Comparison of ENCODE assay signal across 18 cellular contexts in genomic region chr15:41734079-41734478, GRCh38. TPM values are rescaled to one million over a fixed set of nuclear protein-coding genes. Genes with fewer than 3 reads are reported as not detected.
DNase-seq lines count a peak whose midpoint lies in the region; ATAC-seq, FAIRE-seq and TF ChIP-seq lines count a peak whose summit lies in the region.
"Had no signal": no experiment of that assay in that cellular context is flagged by ENCODE, and none has a peak within 500 bp of the region (broad histone marks: within the 10 kb centered on the region; RNA-seq: fewer than 3 reads in every experiment).

No MANE protein-coding gene starts in this region.

- no peak for TF ChIP-seq POLR2A in IMR-90 (IDR thresholded peaks at IDR 0.05; ENCODE audit: low read depth, low read length)

- ATAC-seq in IMR-90 (ENCODE audit: low read depth), result peak; percentile 81
- ATAC-seq: GM12878 had no signal

- no peak overlapping the region for H3K4ac ChIP-seq in IMR-90 (ENCODE audit: low read depth, low read length)

- intact Hi-C loops in IMR-90 (cut with micrococcal nuclease), result no loop called here

- CTCF ChIA-PET in IMR-90 (lab: Yijun Ruan, JAX), result interaction anchor here (0.6 to 1.0 kb wide), 2 partner anchors 74 to 967 kb away, joined by 3 read pairs; partner anchors contain the start of gene MGA
- CTCF ChIA-PET in activated CD4-positive, alpha-beta memory T cell treated with anti-CD3 and anti-CD28 coated beads, Interleukin-2, amount 10 ng/mL, durations not matched to agents 7 days and 5 days (lab: Charles Lee), result no interaction called here

- peak overlapping the region; percentile 96 for H2AK5ac ChIP-seq in IMR-90 (ENCODE audit: low read depth, low read length)

- H3K4me3 ChIP-seq in IMR-90 (ENCODE audit: insufficient read depth, low read depth, low read length), result no peak overlapping the region
- H3K4me3 ChIP-seq in astrocyte (ENCODE audit: insufficient read depth, low read depth, low read length), result no peak overlapping the region
- H3K4me3 ChIP-seq: GM12878 had no signal

- H3K79me2 ChIP-seq in astrocyte (ENCODE audit: insufficient read depth, low read length), result no peaks in the 10 kb centered on the region

- H3K79me1 ChIP-seq in IMR-90 (ENCODE audit: low read depth in 1 of 2, low read length in 2 of 2), result peaks cover 0 to 8% of the 10 kb centered on the region in 2 experiments; a peak in 2 of 4 replicates

- H3K36me3 ChIP-seq in IMR-90 (ENCODE audit: control insufficient read depth, insufficient read depth, low read length) (peaks cover 24% of the 10 kb centered on the region), astrocyte (ENCODE audit: insufficient read depth, low read length) (peaks cover 19% of the 10 kb centered on the region)

- H3K27ac ChIP-seq in IMR-90 (ENCODE audit: insufficient read depth, low read length) (peak overlapping the region; percentile 30; the same call in 1 of the 2 replicates), astrocyte (ENCODE audit: low read depth, low read length) (no peak overlapping the region)

- DNase-seq in EH (ENCODE audit: low read depth) (peak; percentile 43), IMR-90 (peak; percentile 58), astrocyte (ENCODE audit: low read depth) (peak; percentile 25), iris pigment epithelial cell (ENCODE audit: low read depth) (peak; percentile 76), SHP77 (lab: John Stamatoyannopoulos, UW) (no peak), LoVo (ENCODE audit: low spot score) (no peak), GM10266 (ENCODE audit: extremely low spot score) (no peak)
- DNase-seq in activated CD4-positive, alpha-beta memory T cell treated with anti-CD3 and anti-CD28 coated beads, Interleukin-2, amount 10 ng/mL, durations not matched to agents 7 days and 5 days, result no peak
- DNase-seq: NCI-H1694, NCI-H2081 treated with DMSO at 0.1 percent for 48 hours, NCI-H2171 treated with DMSO at 0.1 percent for 48 hours, NCI-H524 treated with DMSO at 0.1 percent for 48 hours, Right ventricle myocardium superior had no signal

- H2AFZ ChIP-seq in IMR-90 (replicated peaks; ENCODE audit: low read length, poor library complexity) (no peak overlapping the region), astrocyte (ENCODE audit: low read depth, low read length) (no peak overlapping the region)

- H3K4me2 ChIP-seq in IMR-90 (ENCODE audit: low read depth, low read length), result no peak overlapping the region
- no peak overlapping the region for H3K4me2 ChIP-seq in astrocyte (ENCODE audit: low read length)

- no peak overlapping the region for H2BK15ac ChIP-seq in IMR-90 (ENCODE audit: low read depth, low read length)

- no peak overlapping the region for H3K14ac ChIP-seq in IMR-90 (replicated peaks; ENCODE audit: low read depth, low read length)

- peaks cover 11% of the 10 kb centered on the region for H3K36me3 Mint-ChIP-seq in astrocyte (ENCODE audit: low read depth, unreplicated experiment)
- peaks cover 34% of the 10 kb centered on the region for H3K36me3 Mint-ChIP-seq in activated CD4-positive, alpha-beta memory T cell treated with anti-CD3 and anti-CD28 coated beads, Interleukin-2, amount 10 ng/mL, durations not matched to agents 7 days and 5 days (ENCODE audit: low read depth)

- no peaks in the 10 kb centered on the region for H4K20me1 ChIP-seq in IMR-90 (ENCODE audit: insufficient read depth, low read length)
- H4K20me1 ChIP-seq in astrocyte (ENCODE audit: insufficient read depth, low read length), result no peaks in the 10 kb centered on the region

- in situ Hi-C loops in IMR-90 (cut with MboI; ENCODE audit: low sequenced_read_pairs), result no loop called here

- no peak overlapping the region for H3K18ac ChIP-seq in IMR-90 (ENCODE audit: low read depth, low read length)

- no peak for FAIRE-seq in astrocyte (lab: Jason Lieb, UNC)
- FAIRE-seq: A204.1, GM12878, H1 had no signal

- peak overlapping the region; percentile 22 for H2BK5ac ChIP-seq in IMR-90 (ENCODE audit: low read depth, low read length, poor library complexity, severe bottlenecking)

- no peak overlapping the region for H4K5ac ChIP-seq in IMR-90 (ENCODE audit: low read depth, low read length)

- H3K9me3 Mint-ChIP-seq in astrocyte (ENCODE audit: unreplicated experiment), result no peaks in the 10 kb centered on the region
- H3K9me3 Mint-ChIP-seq in activated CD4-positive, alpha-beta memory T cell treated with anti-CD3 and anti-CD28 coated beads, Interleukin-2, amount 10 ng/mL, durations not matched to agents 7 days and 5 days, result no peaks in the 10 kb centered on the region
- H3K9me3 Mint-ChIP-seq: IgD-negative memory B cell had no signal

- no peak overlapping the region for H3K9ac ChIP-seq in IMR-90 (ENCODE audit: low read depth, low read length)
- H3K9ac ChIP-seq in astrocyte (ENCODE audit: low read length), result no peak overlapping the region

- BruUV-seq in IMR-90 (replicated peaks; lab: Mats Ljungman, UMichigan), result no TSS peak

- H3K9me1 ChIP-seq in IMR-90 (ENCODE audit: insufficient read depth, low read length), result 0 out of 2 replicates have a peak, but pooled peaks cover 6% of the 10 kb centered on the region

- H3K4me1 ChIP-seq in IMR-90 (ENCODE audit: control insufficient read depth, insufficient read depth, low read length) (peaks cover 3% of the 10 kb centered on the region; the same call in 1 of the 2 replicates), astrocyte (ENCODE audit: insufficient read depth, low read length) (no peaks in the 10 kb centered on the region)

- H3K9me3 ChIP-seq in IMR-90 (ENCODE audit: control insufficient read depth, insufficient read depth, low read length), result no peaks in the 10 kb centered on the region
- H3K9me3 ChIP-seq in astrocyte (ENCODE audit: insufficient read depth, low read depth, low read length), result no peaks in the 10 kb centered on the region

- H4K91ac ChIP-seq in IMR-90 (ENCODE audit: insufficient read depth, low read depth, low read length), result peak overlapping the region; percentile 65; the same call in 1 of the 2 replicates

- dilution Hi-C loops in IMR-90 (cut with HindIII; ENCODE audit: low sequenced_read_pairs, unreplicated experiment), result no loop called here

- H3K27me3 ChIP-seq in IMR-90 (ENCODE audit: control insufficient read depth, insufficient read depth, low read length) (no peaks in the 10 kb centered on the region), astrocyte (ENCODE audit: insufficient read depth, low read length) (no peaks in the 10 kb centered on the region)

- no CpG with 5 or more reads among the region's 4 CpGs for WGBS in IMR-90 (ENCODE audit: extremely low coverage in 2 of 2, insufficient read length in 1 of 2), 2 experiments

- peaks cover 5% of the 10 kb centered on the region for H3K4me1 Mint-ChIP-seq in astrocyte (ENCODE audit: low read depth, unreplicated experiment)
- peaks cover 2% of the 10 kb centered on the region for H3K4me1 Mint-ChIP-seq in activated CD4-positive, alpha-beta memory T cell treated with anti-CD3 and anti-CD28 coated beads, Interleukin-2, amount 10 ng/mL, durations not matched to agents 7 days and 5 days

- H3K4me3 Mint-ChIP-seq in astrocyte (ENCODE audit: unreplicated experiment), result no peak overlapping the region
- H3K4me3 Mint-ChIP-seq in activated CD4-positive, alpha-beta memory T cell treated with anti-CD3 and anti-CD28 coated beads, Interleukin-2, amount 10 ng/mL, durations not matched to agents 7 days and 5 days, result no peak overlapping the region
- H3K4me3 Mint-ChIP-seq: B cell, IgD-negative memory B cell had no signal

- H3K56ac ChIP-seq in IMR-90 (ENCODE audit: extremely low read depth, insufficient read depth, low read length), result no peak overlapping the region

- TF ChIP-seq CTCF in IMR-90 (conservative IDR thresholded peaks at IDR 0.05; ENCODE audit: low read depth, low read length), result no peak
- no peak for TF ChIP-seq CTCF in astrocyte (IDR thresholded peaks at IDR 0.05; ENCODE audit: insufficient read depth, low read depth, low read length)
- no peak for TF ChIP-seq CTCF in GM10266 (IDR thresholded peaks at IDR 0.05; ENCODE audit: control insufficient read depth, insufficient read depth, low read depth, missing control alignments)

- H2BK20ac ChIP-seq in IMR-90 (ENCODE audit: low read depth, low read length), result no peak overlapping the region

- H3K23ac ChIP-seq in IMR-90 (ENCODE audit: low read depth, low read length), result no peak overlapping the region

- no peak overlapping the region for H2BK120ac ChIP-seq in IMR-90 (ENCODE audit: low read depth, low read length)

- POLR2A ChIA-PET in IMR-90 (lab: Charles Lee; ENCODE audit: unreplicated experiment), result interaction anchor here (0.5 kb wide), 1 partner anchor 1116 kb away, joined by 3 read pairs; no protein-coding TSS in a partner anchor
- POLR2A ChIA-PET in activated CD4-positive, alpha-beta memory T cell treated with anti-CD3 and anti-CD28 coated beads, Interleukin-2, amount 10 ng/mL, durations not matched to agents 7 days and 5 days (lab: Charles Lee), result no interaction called here

- H3K27ac Mint-ChIP-seq in astrocyte (ENCODE audit: unreplicated experiment), result no peak overlapping the region
- no peak overlapping the region for H3K27ac Mint-ChIP-seq in activated CD4-positive, alpha-beta memory T cell treated with anti-CD3 and anti-CD28 coated beads, Interleukin-2, amount 10 ng/mL, durations not matched to agents 7 days and 5 days
- H3K27ac Mint-ChIP-seq: B cell had no signal

- no peak overlapping the region for H2AK9ac ChIP-seq in IMR-90 (replicated peaks; ENCODE audit: low read depth, low read length, poor library complexity)

- H3K27me3 Mint-ChIP-seq in astrocyte (ENCODE audit: low read depth, unreplicated experiment), result no peaks in the 10 kb centered on the region
- no peaks in the 10 kb centered on the region for H3K27me3 Mint-ChIP-seq in activated CD4-positive, alpha-beta memory T cell treated with anti-CD3 and anti-CD28 coated beads, Interleukin-2, amount 10 ng/mL, durations not matched to agents 7 days and 5 days
- H3K27me3 Mint-ChIP-seq: B cell, IgD-negative memory B cell had no signal

- H4K8ac ChIP-seq in IMR-90 (ENCODE audit: low read depth in 2 of 2, low read length in 2 of 2), result peak overlapping the region in 1 of 2 experiments; percentile 16; a peak in 1 of 4 replicates

- no peak for TF ChIP-seq RAD21 in IMR-90 (IDR thresholded peaks at IDR 0.05; ENCODE audit: low read length)

TF ChIP-seq in IMR-90, 13 proteins besides CTCF, POLR2A, EP300 and RAD21 (continues in another document):
- no peak for TF ChIP-seq MXI1 (IDR thresholded peaks at IDR 0.05; ENCODE audit: borderline replicate concordance, low read depth, low read length)
- no peak for TF ChIP-seq CHD1 (IDR thresholded peaks at IDR 0.05; ENCODE audit: low read depth, low read length)
- no peak for TF ChIP-seq RCOR1 (IDR thresholded peaks at IDR 0.05; ENCODE audit: insufficient replicate concordance, low read length)

RNA-seq across cellular contexts. Expression of gene MAPKBP1, which starts 40.2 kb away (rescaled TPM):
- total RNA-seq in IMR-90 (2012; rRNA removed) (10.3 and 12.5 TPM in 2 replicates), astrocyte (30.8 and 30.9 TPM in 2 replicates)
- 14.7 and 15.3 TPM in 2 replicates for polyA plus RNA-seq in IMR-90 (2012; rRNA removed)
- polyA plus RNA-seq in IMR-90 (2012; cell fraction: cytosol; rRNA removed), result 4.8 and 6.1 TPM in 2 replicates
- 40.6 and 67.6 TPM in 2 replicates for polyA plus RNA-seq in IMR-90 (2012; cell fraction: nucleus; rRNA removed; ENCODE audit: low replicate concordance)
- total RNA-seq in activated CD4-positive, alpha-beta memory T cell treated with anti-CD3 and anti-CD28 coated beads, Interleukin-2, amount 10 ng/mL, durations not matched to agents 7 days and 5 days, result 10 to 100 TPM; 28.9 to 31.6 TPM

Comparison
In these comparisons a context has a peak if more than half of its experiments do, and no peak if none do; other contexts are left out.
1. DNase-seq: peak in EH (single experiment), IMR-90 (single experiment), astrocyte (single experiment) and iris pigment epithelial cell (single experiment); none in SHP77 (0 of 2), activated CD4-positive, alpha-beta memory T cell treated with anti-CD3 and anti-CD28 coated beads, Interleukin-2, amount 10 ng/mL, durations not matched to agents 7 days and 5 days (single experiment), LoVo (single experiment) and GM10266 (single experiment).